ENCODE assay signal across 1 cellular context in genomic region chr14:100875126-100875525, GRCh38.
TF ChIP-seq lines count a peak whose summit lies in the region.

No MANE protein-coding gene starts in this region.

TF ChIP-seq in HepG2, 621 proteins besides CTCF, POLR2A, EP300 and RAD21:
- TF ChIP-seq TARDBP (CRISPR knock-in tag; IDR thresholded peaks at IDR 0.05), result no peak
- TF ChIP-seq ZNF326 (CRISPR knock-in tag; IDR thresholded peaks at IDR 0.05; ENCODE audit: borderline replicate concordance), result no peak
- no peak for TF ChIP-seq FLYWCH1 (CRISPR knock-in tag; IDR thresholded peaks at IDR 0.05)
- no peak for TF ChIP-seq TIGD3 (CRISPR knock-in tag; IDR thresholded peaks at IDR 0.05; ENCODE audit: borderline replicate concordance)
- TF ChIP-seq RCOR2 (CRISPR knock-in tag; IDR thresholded peaks at IDR 0.05), result no peak
- TF ChIP-seq ZBTB26 (CRISPR knock-in tag; IDR thresholded peaks at IDR 0.05; ENCODE audit: borderline replicate concordance), result no peak
- TF ChIP-seq MYPOP (CRISPR knock-in tag; IDR thresholded peaks at IDR 0.05), result no peak
- no peak for TF ChIP-seq ZNF235 (CRISPR knock-in tag; IDR thresholded peaks at IDR 0.05; ENCODE audit: borderline replicate concordance)
- TF ChIP-seq RERE (CRISPR knock-in tag; IDR thresholded peaks at IDR 0.05; ENCODE audit: low read depth), result no peak
- no peak for TF ChIP-seq NR0B2 (CRISPR knock-in tag; IDR thresholded peaks at IDR 0.05)
- no peak for TF ChIP-seq ZFP90 (CRISPR knock-in tag; IDR thresholded peaks at IDR 0.05; ENCODE audit: borderline replicate concordance)
- no peak for TF ChIP-seq PHF5A (CRISPR knock-in tag; IDR thresholded peaks at IDR 0.05; ENCODE audit: low read depth, unreplicated experiment)
- no peak for TF ChIP-seq CBX2 (IDR thresholded peaks at IDR 0.05; ENCODE audit: low read depth, low read length)
- TF ChIP-seq CBX2 (CRISPR knock-in tag; IDR thresholded peaks at IDR 0.05; ENCODE audit: low read depth), result no peak
- no peak for TF ChIP-seq MZF1 (CRISPR knock-in tag; IDR thresholded peaks at IDR 0.05; ENCODE audit: borderline replicate concordance)
- TF ChIP-seq NBN (conservative IDR thresholded peaks at IDR 0.05), result no peak
- no peak for TF ChIP-seq ZSCAN29 (CRISPR knock-in tag; conservative IDR thresholded peaks at IDR 0.05)
- TF ChIP-seq HNRNPL (IDR thresholded peaks at IDR 0.05; ENCODE audit: low read depth, low read length), result no peak
- TF ChIP-seq PBX3 (CRISPR knock-in tag; IDR thresholded peaks at IDR 0.05; ENCODE audit: borderline replicate concordance), result no peak
- TF ChIP-seq PHB2 (IDR thresholded peaks at IDR 0.05; ENCODE audit: partially characterized antibody), result no peak
- TF ChIP-seq ZNF570 (CRISPR knock-in tag; IDR thresholded peaks at IDR 0.05; ENCODE audit: borderline replicate concordance), result no peak
